Comparison of ENCODE assay signal across 8 cellular contexts in genomic region chr12:27779837-27780611, GRCh38. TPM values are rescaled to one million over a fixed set of nuclear protein-coding genes. Genes with fewer than 3 reads are reported as not detected.
DNase-seq lines count a peak whose midpoint lies in the region; ATAC-seq and TF ChIP-seq lines count a peak whose summit lies in the region.

KLHL42 (plus strand) TSS chr12:27780233; CDS start chr12:27780331, 98 bp downstream.
MANSC4 (minus strand) TSS chr12:27780236; CDS start chr12:27771276, 8,960 bp downstream.

- no peak within 1 kb of the TSS for H2BK120ac ChIP-seq in mesendoderm (ENCODE audit: low read depth, low read length)

- peak; percentile 81 for ATAC-seq in HG03354 (IDR thresholded peaks at IDR 0.05; ENCODE audit: poor library complexity, severe bottlenecking, unreplicated experiment)
- peak; percentile 81 for ATAC-seq in effector memory CD8-positive, alpha-beta T cell (replicated peaks)

- peaks cover 24 to 31% of the 10 kb centered on the region in 2 donors for H3K4me1 Mint-ChIP-seq in effector memory CD8-positive, alpha-beta T cell (ENCODE audit: low read depth in 2 of 2)

- H3K27me3 Mint-ChIP-seq in effector memory CD8-positive, alpha-beta T cell = no peaks in the 10 kb centered on the region

- peak within 1 kb of the TSS; percentile 94 for H3K4me2 ChIP-seq in BLaER1
- H3K4me2 ChIP-seq in mesendoderm (ENCODE audit: low read length) = peak within 1 kb of the TSS; percentile 82

- H3K9me3 Mint-ChIP-seq in effector memory CD8-positive, alpha-beta T cell = no peaks in the 10 kb centered on the region

- peak within 1 kb of the TSS; percentile 62 for H3K18ac ChIP-seq in mesendoderm (ENCODE audit: low read length)

- no CpG with 5 or more reads among the region's 108 CpGs for WGBS in mesendoderm (ENCODE audit: extremely low coverage, insufficient coverage, low lambda C conversion rate)

- DNase-seq in NCI-H748 treated with DMSO at 0.1 percent for 48 hours (lab: John Stamatoyannopoulos, UW) (peak; percentile 2), mesendoderm (peak; percentile 87)
- peak; percentile 25 to 50 for DNase-seq in activated CD8-positive, alpha-beta memory T cell treated with anti-CD3 and anti-CD28 coated beads for 1 hour (ENCODE audit: extremely low read depth in 1 of 2, low read depth in 1 of 2)
- DNase-seq in effector memory CD8-positive, alpha-beta T cell = peak; percentile 56 to 60 (median 57)
- peak; percentile 41 for DNase-seq in stimulated activated CD8-positive, alpha-beta memory T cell treated with anti-CD3 and anti-CD28 coated beads, Interleukin-12 subunit alpha, Interleukin-12 subunit beta, amount 100 ng/mL, for 4 hours (ENCODE audit: low read depth)

- TF ChIP-seq POLR2A in GM19193 (IDR thresholded peaks at IDR 0.05; ENCODE audit: extremely low read depth, insufficient read depth, insufficient read length) = peak; percentile 74

- H3K27ac ChIP-seq in BLaER1 = peak within 1 kb of the TSS; percentile 95
- H3K27ac ChIP-seq in mesendoderm (ENCODE audit: low read depth, low read length) = peak within 1 kb of the TSS; percentile 92

- peak within 1 kb of the TSS; percentile 99 for H3K56ac ChIP-seq in mesendoderm (ENCODE audit: low read length)

- H3K4me1 ChIP-seq in BLaER1 (peaks cover 31% of the 10 kb centered on the region), mesendoderm (ENCODE audit: control insufficient read depth, low read depth, low read length) (peaks cover 5% of the 10 kb centered on the region)

- peak within 1 kb of the TSS; percentile 95 for H3K4ac ChIP-seq in mesendoderm (ENCODE audit: low read depth, low read length)

- H3K27ac Mint-ChIP-seq in effector memory CD8-positive, alpha-beta T cell = peak within 1 kb of the TSS; percentile 60 to 80

- H3K36me3 Mint-ChIP-seq in effector memory CD8-positive, alpha-beta T cell (ENCODE audit: insufficient read depth) = peaks cover 7% of the 10 kb centered on the region

- H2AK5ac ChIP-seq in mesendoderm (ENCODE audit: low read length) = no peak within 1 kb of the TSS

- H3K9ac ChIP-seq in BLaER1 = peak within 1 kb of the TSS; percentile 93
- peak within 1 kb of the TSS; percentile 85 for H3K9ac ChIP-seq in mesendoderm (ENCODE audit: low read length)

- H3K79me2 ChIP-seq in mesendoderm (ENCODE audit: control insufficient read depth, insufficient read depth, low read length) = peaks cover 22% of the 10 kb centered on the region

- H3K23ac ChIP-seq in mesendoderm (ENCODE audit: low read length) = peak within 1 kb of the TSS; percentile 59

- peak within 1 kb of the TSS; percentile 74 for H2BK5ac ChIP-seq in mesendoderm (ENCODE audit: low read length)

- no peak within 1 kb of the TSS for H4K5ac ChIP-seq in mesendoderm (ENCODE audit: low read length)

- H3K9me3 ChIP-seq in BLaER1 = peaks cover 5% of the 10 kb centered on the region; the same call in 1 of the 2 replicates

- peak within 1 kb of the TSS; percentile 79 for H3K4me3 ChIP-seq in BLaER1
- peak within 1 kb of the TSS; percentile 69 for H3K4me3 ChIP-seq in mesendoderm (ENCODE audit: low read length)

- no peak within 1 kb of the TSS for H2BK15ac ChIP-seq in mesendoderm (replicated peaks; ENCODE audit: low read depth)

- H3K36me3 ChIP-seq in BLaER1 (peaks cover 20% of the 10 kb centered on the region), mesendoderm (ENCODE audit: control insufficient read depth, insufficient read depth, low read length) (no peaks in the 10 kb centered on the region)

- no peaks in the 10 kb centered on the region for H4K20me1 ChIP-seq in BLaER1

- no peaks in the 10 kb centered on the region for H3K27me3 ChIP-seq in BLaER1
- no peaks in the 10 kb centered on the region for H3K27me3 ChIP-seq in mesendoderm (ENCODE audit: insufficient read depth, low read length, poor library complexity)

- H4K8ac ChIP-seq in mesendoderm (ENCODE audit: low read depth, low read length) = no peak within 1 kb of the TSS

- peaks cover 5% of the 10 kb centered on the region for H3K79me1 ChIP-seq in mesendoderm (ENCODE audit: low read length)

- H3K4me3 Mint-ChIP-seq in effector memory CD8-positive, alpha-beta T cell = peak within 1 kb of the TSS; percentile 85 to 87

RNA-seq across cellular contexts. Expression of gene KLHL42, which starts in this region (rescaled TPM):
- 17.1 TPM for polyA plus RNA-seq in mesendoderm (2013, experiment 1 of 2)
- 17.4 TPM for polyA plus RNA-seq in mesendoderm (2013, experiment 2 of 2)

RNA-seq across cellular contexts. Expression of gene MANSC4, which starts in this region (rescaled TPM):
- 0.04 TPM for polyA plus RNA-seq in mesendoderm (2013, experiment 1 of 2)
- polyA plus RNA-seq in mesendoderm (2013, experiment 2 of 2) = not detected

Comparison
In these comparisons a context has a peak if more than half of its experiments do, and no peak if none do; other contexts are left out.
1. Peak in every context shown above with its lines: DNase-seq, ATAC-seq, H3K4me3 ChIP-seq and H3K27ac ChIP-seq.
2. DNase-seq: peak in every context shown above with its lines; median percentile 87 in mesendoderm; 57 in effector memory CD8-positive, alpha-beta T cell; 41 in stimulated activated CD8-positive, alpha-beta memory T cell treated with anti-CD3 and anti-CD28 coated beads, Interleukin-12 subunit alpha, Interleukin-12 subunit beta, amount 100 ng/mL, for 4 hours; 38 in activated CD8-positive, alpha-beta memory T cell treated with anti-CD3 and anti-CD28 coated beads for 1 hour; 2 in NCI-H748 treated with DMSO at 0.1 percent for 48 hours.